19 cellular contexts compared by ENCODE assay signal in the genomic region with DNA sequence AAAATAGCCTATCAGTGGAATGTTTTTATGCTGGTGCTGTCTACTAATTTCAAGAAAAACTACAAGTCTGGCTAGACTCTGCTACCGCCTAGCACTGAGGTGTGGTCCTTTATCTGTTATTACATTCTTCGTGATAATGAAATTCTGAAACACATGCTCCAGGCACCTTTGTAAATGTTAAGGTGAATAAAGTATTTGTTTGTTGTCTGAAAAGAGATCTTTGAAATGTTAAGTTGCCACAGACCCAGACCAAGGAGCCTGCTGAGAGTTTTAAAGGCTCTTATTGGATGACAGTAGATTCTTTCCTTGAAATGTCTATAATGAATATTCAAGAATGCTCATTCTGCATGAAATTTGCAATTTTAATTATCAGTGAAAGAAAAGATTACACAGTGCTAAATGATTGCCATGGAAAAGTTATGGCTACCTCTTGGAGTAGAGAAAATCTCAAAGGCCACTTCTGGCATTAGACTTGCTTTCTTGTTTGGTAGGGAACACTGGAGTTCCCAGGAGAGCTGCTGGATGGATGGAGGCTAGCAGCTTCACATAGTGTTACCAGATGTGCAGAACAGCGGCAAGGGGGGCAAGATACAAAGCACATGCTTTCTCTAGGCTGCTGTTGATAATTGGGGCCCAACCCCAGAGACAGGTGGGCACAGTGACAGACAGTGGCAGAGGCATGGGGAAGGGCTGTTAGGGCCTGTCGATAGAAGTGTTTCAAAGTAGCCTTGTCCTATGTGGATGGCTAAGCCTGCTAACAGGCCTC.
"Had no signal": no experiment of that assay in that cellular context is flagged by ENCODE, and none has a peak within 500 bp of the region (broad histone marks: within the 10 kb centered on the region; RNA-seq: fewer than 3 reads in every experiment).

No MANE protein-coding gene starts in this region.

- H3K4me3 ChIP-seq: colonic mucosa, left lung, skin epidermis, suprapubic skin, transverse colon had no signal

- H3K36me3 ChIP-seq: colonic mucosa, transverse colon had no signal

- H3K27ac ChIP-seq: colonic mucosa, left lung, skin epidermis, suprapubic skin, transverse colon had no signal

- DNase-seq: activated CD4-positive, alpha-beta T cell treated with anti-CD3 and anti-CD28 coated beads, Interleukin-2, amount 10 ng/mL, durations not matched to agents 7 days and 5 days; activated CD8-positive, alpha-beta T cell treated with anti-CD3 and anti-CD28 coated beads, Interleukin-2, amount 10 ng/mL, durations not matched to agents 7 days and 5 days; activated naive CD4-positive, alpha-beta T cell treated with Interleukin-2 at 50 U/mL for 16 hours; activated naive CD8-positive, alpha-beta T cell treated with anti-CD3 and anti-CD28 coated beads, Interleukin-2, amount 10 ng/mL, durations not matched to agents 7 days and 5 days; activated T-cell treated with anti-CD3 and anti-CD28 coated beads, Interleukin-2, amount 50 U/mL, for 24 hours; amygdala; colonic mucosa; erythroblast; foreskin melanocyte; head of caudate nucleus; left lung; nephron progenitor cell; occipital lobe; stimulated activated CD4-positive, alpha-beta T cell treated with anti-CD3 and anti-CD28 coated beads, Interleukin-15, amount 100 ng/mL, for 24 hours; stimulated activated CD4-positive, alpha-beta T cell treated with anti-CD3 and anti-CD28 coated beads, Interleukin-2, amount 100 ng/mL, for 48 hours; transverse colon had no signal

- H3K9me3 ChIP-seq: colonic mucosa, left lung, suprapubic skin, transverse colon had no signal

- H3K27me3 ChIP-seq: colonic mucosa, left lung, suprapubic skin, transverse colon had no signal

- H3K4me1 ChIP-seq: colonic mucosa, left lung, transverse colon had no signal

- ATAC-seq: activated CD4-positive, CD25-positive, alpha-beta regulatory T cell treated with anti-CD3 and anti-CD28 coated beads, Interleukin-2, amount 50 U/mL, for 24 hours; activated CD8-positive, alpha-beta T cell treated with anti-CD3 and anti-CD28 coated beads, Interleukin-2, amount 10 ng/mL, durations not matched to agents 7 days and 5 days; left lung had no signal
